ENCODE assay signal across 10 cellular contexts in the genomic region with DNA sequence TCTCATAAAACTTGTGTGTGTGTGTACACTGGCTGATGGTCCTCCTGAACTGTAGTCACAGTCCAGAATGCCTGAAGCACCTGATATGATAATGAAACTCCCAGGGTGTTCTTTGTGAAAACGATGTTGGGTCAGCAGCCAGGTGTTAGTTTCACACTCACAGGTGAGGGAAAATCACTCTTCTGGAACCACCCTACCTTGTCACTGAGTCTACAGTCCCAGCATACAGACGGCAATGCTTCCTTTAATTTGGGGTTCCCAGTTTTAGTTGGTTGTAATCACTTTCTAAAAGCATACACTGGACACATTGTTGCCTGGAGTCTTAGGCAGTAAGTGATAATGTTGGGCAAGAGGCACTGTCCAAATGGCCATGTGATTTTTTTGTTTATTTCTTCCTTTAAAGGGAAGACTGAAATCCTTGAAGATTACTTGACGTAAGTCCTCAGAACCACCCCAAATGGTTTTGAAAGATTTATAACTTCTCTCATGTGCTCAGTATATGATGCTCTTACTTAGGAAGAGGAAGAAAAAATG. TPM values are rescaled to one million over a fixed set of nuclear protein-coding genes. Genes with fewer than 3 reads are reported as not detected.
A peak's percentile ranks its signal among the peaks of the same experiment; 100 is the strongest.
DNase-seq lines count a peak whose midpoint lies in the region; ATAC-seq and TF ChIP-seq lines count a peak whose summit lies in the region.
"Had no signal": no experiment of that assay in that cellular context is flagged by ENCODE, and none has a peak within 500 bp of the region (broad histone marks: within the 10 kb centered on the region; RNA-seq: fewer than 3 reads in every experiment).

No MANE protein-coding gene starts in this region.

- no peaks in the 10 kb centered on the region for H3K9me3 ChIP-seq in DOHH2 (ENCODE audit: control insufficient read depth, insufficient read depth, low read length)
- H3K9me3 ChIP-seq in MM.1S (replicated peaks; ENCODE audit: insufficient read depth, low read length): no peaks in the 10 kb centered on the region
- no peaks in the 10 kb centered on the region for H3K9me3 ChIP-seq in hepatocyte (ENCODE audit: low read depth)

- TF ChIP-seq CTCF in DOHH2 (IDR thresholded peaks at IDR 0.05; ENCODE audit: low read depth, low read length, poor library complexity, severe bottlenecking) (no peak), MM.1S (IDR thresholded peaks at IDR 0.05; ENCODE audit: low read length) (no peak), hepatocyte (IDR thresholded peaks at IDR 0.05; ENCODE audit: poor library complexity) (no peak)

- H3K4me2 ChIP-seq in DOHH2 (ENCODE audit: low read length) (peak overlapping the region; percentile 55), MM.1S (ENCODE audit: low read depth, low read length) (peak overlapping the region; percentile 75), hepatocyte (no peak overlapping the region)

- no peaks in the 10 kb centered on the region for H3K9me3 Mint-ChIP-seq in activated CD4-positive, alpha-beta T cell treated with anti-CD3 and anti-CD28 coated beads for 36 hours (ENCODE audit: low read depth)
- no peaks in the 10 kb centered on the region for H3K9me3 Mint-ChIP-seq in T-helper 2 cell treated with Interferon-gamma antibody and Interleukin-4, amounts not matched to agents 5 μg/mL and 100 μg/mL, for 36 hours

- H3K27ac Mint-ChIP-seq in activated CD4-positive, alpha-beta T cell treated with anti-CD3 and anti-CD28 coated beads for 36 hours: no peak overlapping the region
- no peak overlapping the region for H3K27ac Mint-ChIP-seq in T-helper 2 cell treated with Interferon-gamma antibody and Interleukin-4, amounts not matched to agents 5 μg/mL and 100 μg/mL, for 36 hours

- POLR2A ChIA-PET in activated CD4-positive, alpha-beta T cell treated with anti-CD3 and anti-CD28 coated beads for 36 hours (lab: Charles Lee): no interaction called here

- in situ Hi-C loops in G401 (cut with HindIII; ENCODE audit: low sequenced_read_pairs): no loop called here

- peak overlapping the region; percentile 33 for H3K27ac ChIP-seq in DOHH2 (ENCODE audit: low read depth, low read length)
- H3K27ac ChIP-seq in MM.1S (ENCODE audit: low read length): peak overlapping the region; percentile 93
- H3K27ac ChIP-seq in hepatocyte: peak overlapping the region; percentile 57

- H3K4me3 ChIP-seq in DOHH2 (ENCODE audit: low read length) (peak overlapping the region; percentile 27), MM.1S (ENCODE audit: low read length) (peak overlapping the region; percentile 38; the same call in 1 of the 2 replicates), hepatocyte (no peak overlapping the region)

- DNase-seq in MM.1S (peak; percentile 94), hepatocyte (ENCODE audit: low spot score) (no peak), G401 (ENCODE audit: low spot score) (no peak)
- DNase-seq in activated T-cell treated with anti-CD3 and anti-CD28 coated beads, Interleukin-2, amount 50 U/mL, for 48 hours: no peak
- DNase-seq in activated CD4-positive, alpha-beta T cell treated with anti-CD3 and anti-CD28 coated beads for 36 hours: no peak
- DNase-seq in T-helper 2 cell treated with Interferon-gamma antibody and Interleukin-4, amounts not matched to agents 5 μg/mL and 100 μg/mL, for 36 hours (ENCODE audit: low spot score): no peak
- DNase-seq: NCI-H1092 treated with DMSO at 0.1 percent for 48 hours had no signal

- H3K9me2 ChIP-seq in DOHH2 (replicated peaks; ENCODE audit: control insufficient read depth, low read length) (no peaks in the 10 kb centered on the region), MM.1S (replicated peaks; ENCODE audit: insufficient read depth, low read length) (no peaks in the 10 kb centered on the region), hepatocyte (replicated peaks; ENCODE audit: insufficient read depth) (no peaks in the 10 kb centered on the region)

- WGBS in hepatocyte (ENCODE audit: low lambda C conversion rate, missing lambda C conversion rate): 69% methylated on average over 3 of the region's 3 CpGs

- H3K36me3 ChIP-seq in DOHH2 (ENCODE audit: control insufficient read depth, low read length) (no peaks in the 10 kb centered on the region), MM.1S (replicated peaks; ENCODE audit: insufficient read depth, low read length) (no peaks in the 10 kb centered on the region), hepatocyte (replicated peaks; ENCODE audit: insufficient read depth, low read depth) (no peaks in the 10 kb centered on the region)

- H4K20me1 ChIP-seq in DOHH2 (ENCODE audit: control insufficient read depth, insufficient read depth, low read depth, low read length) (no peaks in the 10 kb centered on the region), MM.1S (ENCODE audit: insufficient read depth, low read length) (no peaks in the 10 kb centered on the region), hepatocyte (ENCODE audit: insufficient read depth, poor library complexity, severe bottlenecking) (no peaks in the 10 kb centered on the region)

- CTCF ChIA-PET in activated CD4-positive, alpha-beta T cell treated with anti-CD3 and anti-CD28 coated beads for 36 hours (lab: Charles Lee): interaction anchor here (0.6 to 1.3 kb wide), 6 partner anchors 8 to 365 kb away, joined by 3 to 4 read pairs (median 3); no protein-coding TSS in a partner anchor

- H3K4me1 Mint-ChIP-seq in activated CD4-positive, alpha-beta T cell treated with anti-CD3 and anti-CD28 coated beads for 36 hours: peaks cover 63% of the 10 kb centered on the region
- H3K4me1 Mint-ChIP-seq in T-helper 2 cell treated with Interferon-gamma antibody and Interleukin-4, amounts not matched to agents 5 μg/mL and 100 μg/mL, for 36 hours (ENCODE audit: low read depth): peaks cover 29% of the 10 kb centered on the region

- H3K27me3 ChIP-seq in DOHH2 (ENCODE audit: control insufficient read depth, low read length) (no peaks in the 10 kb centered on the region), MM.1S (replicated peaks; ENCODE audit: insufficient read depth, low read length) (no peaks in the 10 kb centered on the region), hepatocyte (no peaks in the 10 kb centered on the region)

- H3K79me2 ChIP-seq in DOHH2 (ENCODE audit: control insufficient read depth, low read length) (no peaks in the 10 kb centered on the region), MM.1S (ENCODE audit: low read length) (no peaks in the 10 kb centered on the region), hepatocyte (no peaks in the 10 kb centered on the region)

- ATAC-seq in GM21447 (IDR thresholded peaks at IDR 0.05; ENCODE audit: unreplicated experiment): peak; percentile 71
- ATAC-seq in activated CD4-positive, alpha-beta T cell treated with anti-CD3 and anti-CD28 coated beads for 36 hours: no peak

- H3K4me1 ChIP-seq in DOHH2 (ENCODE audit: control insufficient read depth, low read length) (peaks cover 45% of the 10 kb centered on the region), MM.1S (ENCODE audit: low read length) (peaks cover 49% of the 10 kb centered on the region), hepatocyte (ENCODE audit: insufficient read depth) (peaks cover 15% of the 10 kb centered on the region)

- H3K9ac ChIP-seq in MM.1S (ENCODE audit: low read length): peak overlapping the region; percentile 58

- no peaks in the 10 kb centered on the region for H3K27me3 Mint-ChIP-seq in activated CD4-positive, alpha-beta T cell treated with anti-CD3 and anti-CD28 coated beads for 36 hours
- no peaks in the 10 kb centered on the region for H3K27me3 Mint-ChIP-seq in T-helper 2 cell treated with Interferon-gamma antibody and Interleukin-4, amounts not matched to agents 5 μg/mL and 100 μg/mL, for 36 hours (ENCODE audit: low read depth)

- intact Hi-C loops in activated CD4-positive, alpha-beta T cell treated with anti-CD3 and anti-CD28 coated beads for 36 hours (cut with DNase I, micrococcal nuclease): no loop called here

- H3K4me3 Mint-ChIP-seq in activated CD4-positive, alpha-beta T cell treated with anti-CD3 and anti-CD28 coated beads for 36 hours: no peak overlapping the region
- H3K4me3 Mint-ChIP-seq in T-helper 2 cell treated with Interferon-gamma antibody and Interleukin-4, amounts not matched to agents 5 μg/mL and 100 μg/mL, for 36 hours: no peak overlapping the region
- H3K4me3 Mint-ChIP-seq: brain had no signal

- H3F3A ChIP-seq in DOHH2 (ENCODE audit: control insufficient read depth, insufficient read depth) (peaks cover 6% of the 10 kb centered on the region; the same call in 1 of the 2 replicates), MM.1S (ENCODE audit: insufficient read depth, low read length) (peaks cover 35% of the 10 kb centered on the region)

- H2AFZ ChIP-seq in MM.1S (ENCODE audit: low read length) (0 out of 2 replicates have a peak overlapping the region, but pooled peaks have one; percentile 2), hepatocyte (no peak overlapping the region)

- no peaks in the 10 kb centered on the region for H3K36me3 Mint-ChIP-seq in activated CD4-positive, alpha-beta T cell treated with anti-CD3 and anti-CD28 coated beads for 36 hours (ENCODE audit: low read depth)
- no peaks in the 10 kb centered on the region for H3K36me3 Mint-ChIP-seq in T-helper 2 cell treated with Interferon-gamma antibody and Interleukin-4, amounts not matched to agents 5 μg/mL and 100 μg/mL, for 36 hours (ENCODE audit: low read depth)
- H3K36me3 Mint-ChIP-seq: brain had no signal

RNA-seq across cellular contexts. Expression of gene MGAT1, which starts 18.2 kb away (rescaled TPM):
- 137 and 152 TPM in 2 replicates for total RNA-seq in hepatocyte
- 149 and 151 TPM in 2 replicates for polyA plus RNA-seq in hepatocyte
- 207 and 258 TPM in 2 replicates for total RNA-seq in G401 (2014; rRNA removed; shearing (Covaris generic))
- 100 to 1,000 TPM in 1 of 2 experiments, 10 to 100 TPM in 1; 93.2 to 125 TPM for total RNA-seq in activated CD4-positive, alpha-beta T cell treated with anti-CD3 and anti-CD28 coated beads for 36 hours

RNA-seq across cellular contexts. Expression of gene ZFP62, which starts 40.2 kb away (rescaled TPM):
- total RNA-seq in hepatocyte: 30.0 and 31.7 TPM in 2 replicates
- polyA plus RNA-seq in hepatocyte: 13.5 and 18.0 TPM in 2 replicates
- 33.0 and 37.9 TPM in 2 replicates for total RNA-seq in G401 (2014; rRNA removed; shearing (Covaris generic))
- 10 to 100 TPM; 30.3 to 31.8 TPM for total RNA-seq in activated CD4-positive, alpha-beta T cell treated with anti-CD3 and anti-CD28 coated beads for 36 hours

Comparison
In these comparisons a context has a peak if more than half of its experiments do, and no peak if none do; other contexts are left out.
1. H3K27ac ChIP-seq: peak in every context shown above with its lines; median percentile 93 in MM.1S; 57 in hepatocyte; 33 in DOHH2.